9 cellular contexts compared by ENCODE assay signal in genomic region chr19:13865243-13865577, GRCh38. TPM values are rescaled to one million over a fixed set of nuclear protein-coding genes. Genes with fewer than 3 reads are reported as not detected.
DNase-seq lines count a peak whose midpoint lies in the region; ATAC-seq and TF ChIP-seq lines count a peak whose summit lies in the region.
"Had no signal": no experiment of that assay in that cellular context is flagged by ENCODE, and none has a peak within 500 bp of the region (broad histone marks: within the 10 kb centered on the region; RNA-seq: fewer than 3 reads in every experiment).

No MANE protein-coding gene starts in this region.

- H4K20me1 ChIP-seq in HCT116 (ENCODE audit: insufficient read depth): no peaks in the 10 kb centered on the region

- BruUV-seq in HCT116 (replicated peaks; lab: Mats Ljungman, UMichigan): no TSS peak

- no peak for ATAC-seq in HCT116
- no peak for ATAC-seq in HG02623 (IDR thresholded peaks at IDR 0.05; ENCODE audit: unreplicated experiment)
- ATAC-seq: activated CD4-positive, CD25-positive, alpha-beta regulatory T cell treated with anti-CD3 and anti-CD28 coated beads, Interleukin-2, amount 50 U/mL, for 24 hours had no signal

- H3K4me3 ChIP-seq in HCT116 (replicated peaks in 1 of 2; ENCODE audit: low read depth in 1 of 2, low read length in 2 of 2) (peak overlapping the region; percentile 41 to 60), WI38 (ENCODE audit: low read depth, low read length) (peak overlapping the region; percentile 59), iPS-15b (ENCODE audit: low read depth, low read length) (peak overlapping the region; percentile 30), suprapubic skin (peak overlapping the region; percentile 83)

- no peaks in the 10 kb centered on the region for H3K27me3 ChIP-seq in HCT116 (ENCODE audit: insufficient read depth, low read length)
- H3K27me3 ChIP-seq in iPS-15b (ENCODE audit: control insufficient read depth, insufficient read depth, low read length): peaks cover 51% of the 10 kb centered on the region
- H3K27me3 ChIP-seq in suprapubic skin: no peaks in the 10 kb centered on the region

- H3K36me3 ChIP-seq in HCT116 (ENCODE audit: control insufficient read depth in 1 of 2, insufficient read depth in 2 of 2, low read length in 2 of 2) (no peaks in the 10 kb centered on the region), iPS-15b (ENCODE audit: control insufficient read depth, insufficient read depth, low read length) (no peaks in the 10 kb centered on the region), suprapubic skin (no peaks in the 10 kb centered on the region)

- H3K9ac ChIP-seq in HCT116 (ENCODE audit: low read length): peak overlapping the region; percentile 68
- H3K9ac ChIP-seq in iPS-15b (ENCODE audit: low read depth, low read length): no peak overlapping the region

- CTCF ChIA-PET in HCT116 (lab: Charles Lee): no interaction called here
- CTCF ChIA-PET in activated CD4-positive, alpha-beta memory T cell treated with anti-CD3 and anti-CD28 coated beads for 36 hours (lab: Charles Lee): interaction anchor here (4.8 kb wide), 1 partner anchor 79 kb away, joined by 145 read pairs; no protein-coding TSS in a partner anchor

- TF ChIP-seq CTCF in HCT116 (IDR thresholded peaks at IDR 0.05 in 2 of 3, conservative IDR thresholded peaks at IDR 0.05 in 1 of 3; ENCODE audit: borderline replicate concordance in 1 of 3, insufficient read depth in 1 of 3, low read depth in 2 of 3, low read length in 2 of 3) (no peak), WI38 (IDR thresholded peaks at IDR 0.05; ENCODE audit: low read depth, low read length) (no peak), suprapubic skin (IDR thresholded peaks at IDR 0.05) (no peak)

- H3K4me1 Mint-ChIP-seq in activated CD4-positive, alpha-beta memory T cell treated with anti-CD3 and anti-CD28 coated beads for 36 hours (ENCODE audit: low read depth): peaks cover 33% of the 10 kb centered on the region

- no CpG with 5 or more reads among the region's 52 CpGs for WGBS in suprapubic skin

- intact Hi-C loops in HCT116 (cut with micrococcal nuclease): no loop called here
- intact Hi-C loops in activated CD4-positive, alpha-beta memory T cell treated with anti-CD3 and anti-CD28 coated beads for 36 hours (cut with micrococcal nuclease): loop anchor here (10.0 kb wide), 1 partner anchor 240 kb away; no protein-coding TSS in a partner anchor

- H3K27ac Mint-ChIP-seq in activated CD4-positive, alpha-beta memory T cell treated with anti-CD3 and anti-CD28 coated beads for 36 hours: no peak overlapping the region

- H3K27ac ChIP-seq in HCT116 (ENCODE audit: low read depth, low read length) (no peak overlapping the region; the same call in 1 of the 2 replicates), suprapubic skin (peak overlapping the region; percentile 44)

- H3K9me3 ChIP-seq in HCT116 (ENCODE audit: control insufficient read depth in 1 of 2, insufficient read depth in 1 of 2, low read depth in 1 of 2, low read length in 2 of 2) (no peaks in the 10 kb centered on the region), iPS-15b (ENCODE audit: control insufficient read depth, insufficient read depth, low read length) (no peaks in the 10 kb centered on the region), suprapubic skin (no peaks in the 10 kb centered on the region)

- peaks cover 13 to 35% of the 10 kb centered on the region in 2 experiments for H3K4me1 ChIP-seq in HCT116 (ENCODE audit: control insufficient read depth in 1 of 2, insufficient read depth in 2 of 2, low read length in 2 of 2)
- H3K4me1 ChIP-seq in iPS-15b (ENCODE audit: control insufficient read depth, insufficient read depth, low read length): peaks cover 7% of the 10 kb centered on the region
- peaks cover 39% of the 10 kb centered on the region for H3K4me1 ChIP-seq in suprapubic skin

- peak overlapping the region; percentile 87 for H3K4me2 ChIP-seq in HCT116 (ENCODE audit: low read length)

- H3K36me3 Mint-ChIP-seq in activated CD4-positive, alpha-beta memory T cell treated with anti-CD3 and anti-CD28 coated beads for 36 hours: no peaks in the 10 kb centered on the region

- no peak for TF ChIP-seq POLR2A in HCT116 (IDR thresholded peaks at IDR 0.05; ENCODE audit: borderline replicate concordance, extremely low read depth, insufficient read depth, insufficient read length)
- no peak for TF ChIP-seq POLR2A in suprapubic skin (IDR thresholded peaks at IDR 0.05)

- no peaks in the 10 kb centered on the region for H3K9me3 Mint-ChIP-seq in activated CD4-positive, alpha-beta memory T cell treated with anti-CD3 and anti-CD28 coated beads for 36 hours

- TF ChIP-seq EP300 in suprapubic skin (IDR thresholded peaks at IDR 0.05): no peak

- no peak for TF ChIP-seq RAD21 in HCT116 (IDR thresholded peaks at IDR 0.05; ENCODE audit: low read depth)

- H3K9me2 ChIP-seq in HCT116 (ENCODE audit: insufficient read depth): no peaks in the 10 kb centered on the region

- H3K27me3 Mint-ChIP-seq in activated CD4-positive, alpha-beta memory T cell treated with anti-CD3 and anti-CD28 coated beads for 36 hours: peaks cover 29% of the 10 kb centered on the region

- no peaks in the 10 kb centered on the region for H3K79me2 ChIP-seq in HCT116 (ENCODE audit: insufficient read depth, low read length)

- DNase-seq in HCT116 (ENCODE audit: low read depth, low spot score) (no peak), suprapubic skin (ENCODE audit: low spot score in 2 of 2) (no peak), HT-29 (ENCODE audit: low spot score) (no peak)
- no peak for DNase-seq in activated CD4-positive, alpha-beta memory T cell treated with anti-CD3 and anti-CD28 coated beads for 36 hours
- DNase-seq: stimulated activated CD4-positive, alpha-beta T cell treated with anti-CD3 and anti-CD28 coated beads, Interleukin-12 subunit alpha, Interleukin-12 subunit beta, amount 100 ng/mL, for 4 hours had no signal

- H2AFZ ChIP-seq in HCT116 (ENCODE audit: low read depth, low read length, poor library complexity, severe bottlenecking): no peak overlapping the region

- RAD21 ChIA-PET in HCT116 (lab: Charles Lee; ENCODE audit: low non-redundant PET in 1 of 2, low total read pairs in 2 of 2, uncharacterized antibody in 2 of 2, unreplicated experiment in 2 of 2): no interaction called here

- POLR2A ChIA-PET in HCT116 (lab: Charles Lee): no interaction called here
- POLR2A ChIA-PET in activated CD4-positive, alpha-beta memory T cell treated with anti-CD3 and anti-CD28 coated beads for 36 hours (lab: Charles Lee): no interaction called here

- H3K4me3 Mint-ChIP-seq in activated CD4-positive, alpha-beta memory T cell treated with anti-CD3 and anti-CD28 coated beads for 36 hours: no peak overlapping the region

TF ChIP-seq in HCT116, 20 proteins besides CTCF, POLR2A, EP300 and RAD21:
- TF ChIP-seq JUND (IDR thresholded peaks at IDR 0.05): no peak

RNA-seq across cellular contexts. Expression of gene NANOS3, which starts 11.7 kb away (rescaled TPM):
- not detected for total RNA-seq in HCT116 (2021; ENCODE audit: unreplicated experiment)
- 0.17 and 0.30 TPM in 2 replicates for polyA plus RNA-seq in HCT116 (2012)
- not detected for total RNA-seq in suprapubic skin
- total RNA-seq in HT-29 (2014; rRNA removed; shearing (Covaris generic)): not detected in 2 replicates
- total RNA-seq in activated CD4-positive, alpha-beta memory T cell treated with anti-CD3 and anti-CD28 coated beads for 36 hours: 1 to 10 TPM; 1.1 to 2.7 TPM

RNA-seq across cellular contexts. Expression of gene BRME1, which starts 40.7 kb away (rescaled TPM):
- total RNA-seq in HCT116 (2021; ENCODE audit: unreplicated experiment): 1.7 TPM
- polyA plus RNA-seq in HCT116 (2012): 0.90 and 1.5 TPM in 2 replicates
- total RNA-seq in suprapubic skin: 10 to 100 TPM in 2 of 4 donors, 1 to 10 TPM in 2; 7.6 to 23.0 (median 9.9) TPM
- 2.2 and 3.9 TPM in 2 replicates for total RNA-seq in HT-29 (2014; rRNA removed; shearing (Covaris generic))
- 1 to 10 TPM; 7.7 to 9.0 TPM for total RNA-seq in activated CD4-positive, alpha-beta memory T cell treated with anti-CD3 and anti-CD28 coated beads for 36 hours

RNA-seq across cellular contexts. Expression of gene CC2D1A, which starts 40.8 kb away (rescaled TPM):
- total RNA-seq in HCT116 (2021; ENCODE audit: unreplicated experiment): 51.5 TPM
- 37.9 and 39.1 TPM in 2 replicates for polyA plus RNA-seq in HCT116 (2012)
- 10 to 100 TPM; 48.0 to 94.9 (median 66.7) TPM for total RNA-seq in suprapubic skin
- total RNA-seq in HT-29 (2014; rRNA removed; shearing (Covaris generic)): 36.0 and 39.6 TPM in 2 replicates
- 10 to 100 TPM; 25.8 to 31.0 TPM for total RNA-seq in activated CD4-positive, alpha-beta memory T cell treated with anti-CD3 and anti-CD28 coated beads for 36 hours

Comparison
In these comparisons a context has a peak if more than half of its experiments do, and no peak if none do; other contexts are left out.
1. H3K4me3 ChIP-seq: peak in every context shown above with its lines; median percentile 83 in suprapubic skin; 59 in WI38; 50 in HCT116; 30 in iPS-15b.